In the genomic region with DNA sequence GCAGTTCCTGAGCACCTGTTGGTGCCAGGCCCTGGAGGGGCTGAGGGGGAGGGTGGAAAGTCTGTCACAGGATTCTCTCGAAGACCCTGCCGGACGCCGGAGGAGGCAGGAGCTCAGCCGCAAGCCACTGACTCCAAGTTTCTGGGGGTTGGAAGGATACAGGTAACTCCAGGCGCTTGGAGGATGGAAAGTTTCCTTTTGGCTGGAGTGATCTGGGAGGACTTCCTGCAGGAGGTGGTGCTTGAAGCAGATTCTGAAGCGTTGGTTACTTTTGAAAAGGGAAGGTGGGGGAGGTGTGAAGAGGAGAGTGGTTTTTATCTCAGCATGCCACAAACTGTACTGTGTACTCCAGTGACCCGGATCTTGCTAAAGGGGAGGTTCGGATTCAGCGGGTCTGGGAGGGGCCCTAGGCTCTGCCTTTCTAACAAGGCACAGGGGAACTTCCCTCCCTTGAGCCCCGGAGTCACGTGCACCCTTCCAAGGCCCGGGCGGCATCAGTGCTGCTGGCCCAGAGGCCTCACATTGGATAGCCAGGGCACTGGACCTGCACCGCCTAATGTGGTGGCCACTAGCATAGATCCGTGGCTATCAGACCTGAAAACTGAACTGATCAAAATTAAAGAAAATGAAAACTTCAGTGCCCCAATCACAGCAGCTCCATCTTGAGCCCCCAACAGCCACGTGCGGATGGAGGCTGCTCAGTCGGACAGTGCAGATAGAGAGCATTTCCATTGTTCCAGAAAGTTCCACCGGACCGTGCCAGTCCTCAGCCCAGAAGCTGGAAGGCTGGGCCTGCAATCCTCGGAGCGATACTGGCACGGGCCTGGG, we compare ENCODE assay signal across 1 cellular context.
A peak's percentile ranks its signal among the peaks of the same experiment; 100 is the strongest.
TF ChIP-seq lines count a peak whose summit lies in the region.

No MANE protein-coding gene starts in this region.

TF ChIP-seq in GM12878, 131 proteins besides CTCF, POLR2A, EP300 and RAD21 (continued from another document and continues in another):
- TF ChIP-seq, protein P1, sequence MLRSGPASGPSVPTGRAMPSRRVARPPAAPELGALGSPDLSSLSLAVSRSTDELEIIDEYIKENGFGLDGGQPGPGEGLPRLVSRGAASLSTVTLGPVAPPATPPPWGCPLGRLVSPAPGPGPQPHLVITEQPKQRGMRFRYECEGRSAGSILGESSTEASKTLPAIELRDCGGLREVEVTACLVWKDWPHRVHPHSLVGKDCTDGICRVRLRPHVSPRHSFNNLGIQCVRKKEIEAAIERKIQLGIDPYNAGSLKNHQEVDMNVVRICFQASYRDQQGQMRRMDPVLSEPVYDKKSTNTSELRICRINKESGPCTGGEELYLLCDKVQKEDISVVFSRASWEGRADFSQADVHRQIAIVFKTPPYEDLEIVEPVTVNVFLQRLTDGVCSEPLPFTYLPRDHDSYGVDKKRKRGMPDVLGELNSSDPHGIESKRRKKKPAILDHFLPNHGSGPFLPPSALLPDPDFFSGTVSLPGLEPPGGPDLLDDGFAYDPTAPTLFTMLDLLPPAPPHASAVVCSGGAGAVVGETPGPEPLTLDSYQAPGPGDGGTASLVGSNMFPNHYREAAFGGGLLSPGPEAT (IDR thresholded peaks at IDR 0.05; ENCODE audit: low read depth) = peak; percentile 38; the same call in 1 of the 2 replicates
- TF ChIP-seq CBX5 (IDR thresholded peaks at IDR 0.05; ENCODE audit: low read depth) (no peak), ZNF24 (IDR thresholded peaks at IDR 0.05) (no peak), BHLHE40 (IDR thresholded peaks at IDR 0.05; ENCODE audit: borderline replicate concordance in 1 of 2, low read depth in 2 of 2, low read length in 1 of 2) (peak; percentile 91 to 97), SIN3A (IDR thresholded peaks at IDR 0.05; ENCODE audit: low read depth, low read length) (no peak), TCF12 (IDR thresholded peaks at IDR 0.05; ENCODE audit: low read depth, low read length) (peak; percentile 47; the same call in 1 of the 2 replicates), BACH1 (IDR thresholded peaks at IDR 0.05; ENCODE audit: borderline replicate concordance) (no peak), IRF4 (IDR thresholded peaks at IDR 0.05; ENCODE audit: low read depth, low read length) (no peak), CHD2 (IDR thresholded peaks at IDR 0.05; ENCODE audit: borderline replicate concordance, low read depth, low read length) (no peak), ZBED1 (IDR thresholded peaks at IDR 0.05; ENCODE audit: borderline replicate concordance) (0 out of 2 replicates have a peak, but pooled peaks have one; percentile 6), CBFB (IDR thresholded peaks at IDR 0.05; ENCODE audit: low read depth) (no peak; the same call in 1 of the 2 replicates), NR2C1 (IDR thresholded peaks at IDR 0.05) (peak; percentile 25; the same call in 1 of the 2 replicates), CHD1 (IDR thresholded peaks at IDR 0.05; ENCODE audit: low read depth, low read length) (no peak), HDGF (IDR thresholded peaks at IDR 0.05) (peak; percentile 20; the same call in 1 of the 2 replicates), NFIC (IDR thresholded peaks at IDR 0.05; ENCODE audit: low read depth, low read length) (0 out of 2 replicates have a peak, but pooled peaks have one; percentile 38), RAD51 (IDR thresholded peaks at IDR 0.05) (peak; percentile 89), EED (IDR thresholded peaks at IDR 0.05; ENCODE audit: low read depth) (peak; percentile 65), STAT3 (IDR thresholded peaks at IDR 0.05; ENCODE audit: low read depth, low read length) (no peak), NBN (IDR thresholded peaks at IDR 0.05) (peak; percentile 81), CREM (IDR thresholded peaks at IDR 0.05; ENCODE audit: low read depth) (no peak), MXI1 (IDR thresholded peaks at IDR 0.05; ENCODE audit: low read depth, low read length) (0 out of 2 replicates have a peak, but pooled peaks have one; percentile 19), IKZF2 (IDR thresholded peaks at IDR 0.05) (peak; percentile 67 to 72; a peak in 3 of 4 replicates), EGR1 (IDR thresholded peaks at IDR 0.05; ENCODE audit: borderline replicate concordance in 1 of 2, low read depth in 2 of 2, low read length in 2 of 2) (0 out of 3 replicates have a peak, but pooled peaks of 1 of the 2 experiments have one; percentile 25), MYB (IDR thresholded peaks at IDR 0.05; ENCODE audit: borderline replicate concordance, low read depth, low read length) (no peak), RCOR1 (conservative IDR thresholded peaks at IDR 0.05; ENCODE audit: low read depth, low read length) (no peak), PAX5 (IDR thresholded peaks at IDR 0.05; ENCODE audit: borderline replicate concordance, low read depth, low read length) (no peak), TAF1 (IDR thresholded peaks at IDR 0.05; ENCODE audit: borderline replicate concordance, low read depth, low read length) (no peak), ZNF217 (IDR thresholded peaks at IDR 0.05) (peak; percentile 91), POU2F2 (IDR thresholded peaks at IDR 0.05; ENCODE audit: borderline replicate concordance, low read depth, low read length) (0 out of 3 replicates have a peak, but pooled peaks have one; percentile 24), SMARCA5 (IDR thresholded peaks at IDR 0.05) (peak; percentile 97), CREB1 (IDR thresholded peaks at IDR 0.05; ENCODE audit: low read depth) (0 out of 2 replicates have a peak, but pooled peaks have one; percentile 1), RUNX3 (IDR thresholded peaks at IDR 0.05; ENCODE audit: low read length) (peak; percentile 79), SMC3 (IDR thresholded peaks at IDR 0.05; ENCODE audit: borderline replicate concordance, low read length) (no peak), YY1 (IDR thresholded peaks at IDR 0.05; ENCODE audit: low read depth, low read length) (no peak; the same call in 1 of the 2 replicates), SMAD1 (IDR thresholded peaks at IDR 0.05; ENCODE audit: low read depth, partially characterized antibody) (no peak), PML (IDR thresholded peaks at IDR 0.05; ENCODE audit: low read length) (0 out of 2 replicates have a peak, but pooled peaks have one; percentile 15)
- TF ChIP-seq, protein P2, sequence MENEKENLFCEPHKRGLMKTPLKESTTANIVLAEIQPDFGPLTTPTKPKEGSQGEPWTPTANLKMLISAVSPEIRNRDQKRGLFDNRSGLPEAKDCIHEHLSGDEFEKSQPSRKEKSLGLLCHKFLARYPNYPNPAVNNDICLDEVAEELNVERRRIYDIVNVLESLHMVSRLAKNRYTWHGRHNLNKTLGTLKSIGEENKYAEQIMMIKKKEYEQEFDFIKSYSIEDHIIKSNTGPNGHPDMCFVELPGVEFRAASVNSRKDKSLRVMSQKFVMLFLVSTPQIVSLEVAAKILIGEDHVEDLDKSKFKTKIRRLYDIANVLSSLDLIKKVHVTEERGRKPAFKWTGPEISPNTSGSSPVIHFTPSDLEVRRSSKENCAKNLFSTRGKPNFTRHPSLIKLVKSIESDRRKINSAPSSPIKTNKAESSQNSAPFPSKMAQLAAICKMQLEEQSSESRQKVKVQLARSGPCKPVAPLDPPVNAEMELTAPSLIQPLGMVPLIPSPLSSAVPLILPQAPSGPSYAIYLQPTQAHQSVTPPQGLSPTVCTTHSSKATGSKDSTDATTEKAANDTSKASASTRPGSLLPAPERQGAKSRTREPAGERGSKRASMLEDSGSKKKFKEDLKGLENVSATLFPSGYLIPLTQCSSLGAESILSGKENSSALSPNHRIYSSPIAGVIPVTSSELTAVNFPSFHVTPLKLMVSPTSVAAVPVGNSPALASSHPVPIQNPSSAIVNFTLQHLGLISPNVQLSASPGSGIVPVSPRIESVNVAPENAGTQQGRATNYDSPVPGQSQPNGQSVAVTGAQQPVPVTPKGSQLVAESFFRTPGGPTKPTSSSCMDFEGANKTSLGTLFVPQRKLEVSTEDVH (IDR thresholded peaks at IDR 0.05; ENCODE audit: low read depth, partially characterized antibody) = no peak
- TF ChIP-seq, protein P3, sequence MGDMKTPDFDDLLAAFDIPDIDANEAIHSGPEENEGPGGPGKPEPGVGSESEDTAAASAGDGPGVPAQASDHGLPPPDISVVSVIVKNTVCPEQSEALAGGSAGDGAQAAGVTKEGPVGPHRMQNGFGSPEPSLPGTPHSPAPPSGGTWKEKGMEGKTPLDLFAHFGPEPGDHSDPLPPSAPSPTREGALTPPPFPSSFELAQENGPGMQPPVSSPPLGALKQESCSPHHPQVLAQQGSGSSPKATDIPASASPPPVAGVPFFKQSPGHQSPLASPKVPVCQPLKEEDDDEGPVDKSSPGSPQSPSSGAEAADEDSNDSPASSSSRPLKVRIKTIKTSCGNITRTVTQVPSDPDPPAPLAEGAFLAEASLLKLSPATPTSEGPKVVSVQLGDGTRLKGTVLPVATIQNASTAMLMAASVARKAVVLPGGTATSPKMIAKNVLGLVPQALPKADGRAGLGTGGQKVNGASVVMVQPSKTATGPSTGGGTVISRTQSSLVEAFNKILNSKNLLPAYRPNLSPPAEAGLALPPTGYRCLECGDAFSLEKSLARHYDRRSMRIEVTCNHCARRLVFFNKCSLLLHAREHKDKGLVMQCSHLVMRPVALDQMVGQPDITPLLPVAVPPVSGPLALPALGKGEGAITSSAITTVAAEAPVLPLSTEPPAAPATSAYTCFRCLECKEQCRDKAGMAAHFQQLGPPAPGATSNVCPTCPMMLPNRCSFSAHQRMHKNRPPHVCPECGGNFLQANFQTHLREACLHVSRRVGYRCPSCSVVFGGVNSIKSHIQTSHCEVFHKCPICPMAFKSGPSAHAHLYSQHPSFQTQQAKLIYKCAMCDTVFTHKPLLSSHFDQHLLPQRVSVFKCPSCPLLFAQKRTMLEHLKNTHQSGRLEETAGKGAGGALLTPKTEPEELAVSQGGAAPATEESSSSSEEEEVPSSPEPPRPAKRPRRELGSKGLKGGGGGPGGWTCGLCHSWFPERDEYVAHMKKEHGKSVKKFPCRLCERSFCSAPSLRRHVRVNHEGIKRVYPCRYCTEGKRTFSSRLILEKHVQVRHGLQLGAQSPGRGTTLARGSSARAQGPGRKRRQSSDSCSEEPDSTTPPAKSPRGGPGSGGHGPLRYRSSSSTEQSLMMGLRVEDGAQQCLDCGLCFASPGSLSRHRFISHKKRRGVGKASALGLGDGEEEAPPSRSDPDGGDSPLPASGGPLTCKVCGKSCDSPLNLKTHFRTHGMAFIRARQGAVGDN (IDR thresholded peaks at IDR 0.05) = peak; percentile 30
- TF ChIP-seq, protein P4, sequence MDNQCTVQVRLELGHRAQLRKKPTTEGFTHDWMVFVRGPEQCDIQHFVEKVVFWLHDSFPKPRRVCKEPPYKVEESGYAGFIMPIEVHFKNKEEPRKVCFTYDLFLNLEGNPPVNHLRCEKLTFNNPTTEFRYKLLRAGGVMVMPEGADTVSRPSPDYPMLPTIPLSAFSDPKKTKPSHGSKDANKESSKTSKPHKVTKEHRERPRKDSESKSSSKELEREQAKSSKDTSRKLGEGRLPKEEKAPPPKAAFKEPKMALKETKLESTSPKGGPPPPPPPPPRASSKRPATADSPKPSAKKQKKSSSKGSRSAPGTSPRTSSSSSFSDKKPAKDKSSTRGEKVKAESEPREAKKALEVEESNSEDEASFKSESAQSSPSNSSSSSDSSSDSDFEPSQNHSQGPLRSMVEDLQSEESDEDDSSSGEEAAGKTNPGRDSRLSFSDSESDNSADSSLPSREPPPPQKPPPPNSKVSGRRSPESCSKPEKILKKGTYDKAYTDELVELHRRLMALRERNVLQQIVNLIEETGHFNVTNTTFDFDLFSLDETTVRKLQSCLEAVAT (IDR thresholded peaks at IDR 0.05) = no peak
- TF ChIP-seq, protein P5, sequence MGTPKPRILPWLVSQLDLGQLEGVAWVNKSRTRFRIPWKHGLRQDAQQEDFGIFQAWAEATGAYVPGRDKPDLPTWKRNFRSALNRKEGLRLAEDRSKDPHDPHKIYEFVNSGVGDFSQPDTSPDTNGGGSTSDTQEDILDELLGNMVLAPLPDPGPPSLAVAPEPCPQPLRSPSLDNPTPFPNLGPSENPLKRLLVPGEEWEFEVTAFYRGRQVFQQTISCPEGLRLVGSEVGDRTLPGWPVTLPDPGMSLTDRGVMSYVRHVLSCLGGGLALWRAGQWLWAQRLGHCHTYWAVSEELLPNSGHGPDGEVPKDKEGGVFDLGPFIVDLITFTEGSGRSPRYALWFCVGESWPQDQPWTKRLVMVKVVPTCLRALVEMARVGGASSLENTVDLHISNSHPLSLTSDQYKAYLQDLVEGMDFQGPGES (IDR thresholded peaks at IDR 0.05) = no peak
- TF ChIP-seq, protein P6, sequence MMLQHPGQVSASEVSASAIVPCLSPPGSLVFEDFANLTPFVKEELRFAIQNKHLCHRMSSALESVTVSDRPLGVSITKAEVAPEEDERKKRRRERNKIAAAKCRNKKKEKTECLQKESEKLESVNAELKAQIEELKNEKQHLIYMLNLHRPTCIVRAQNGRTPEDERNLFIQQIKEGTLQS (IDR thresholded peaks at IDR 0.05; ENCODE audit: borderline replicate concordance, extremely low read depth, low read depth, low read length) = no peak
- TF ChIP-seq, protein P7, sequence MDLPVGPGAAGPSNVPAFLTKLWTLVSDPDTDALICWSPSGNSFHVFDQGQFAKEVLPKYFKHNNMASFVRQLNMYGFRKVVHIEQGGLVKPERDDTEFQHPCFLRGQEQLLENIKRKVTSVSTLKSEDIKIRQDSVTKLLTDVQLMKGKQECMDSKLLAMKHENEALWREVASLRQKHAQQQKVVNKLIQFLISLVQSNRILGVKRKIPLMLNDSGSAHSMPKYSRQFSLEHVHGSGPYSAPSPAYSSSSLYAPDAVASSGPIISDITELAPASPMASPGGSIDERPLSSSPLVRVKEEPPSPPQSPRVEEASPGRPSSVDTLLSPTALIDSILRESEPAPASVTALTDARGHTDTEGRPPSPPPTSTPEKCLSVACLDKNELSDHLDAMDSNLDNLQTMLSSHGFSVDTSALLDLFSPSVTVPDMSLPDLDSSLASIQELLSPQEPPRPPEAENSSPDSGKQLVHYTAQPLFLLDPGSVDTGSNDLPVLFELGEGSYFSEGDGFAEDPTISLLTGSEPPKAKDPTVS (IDR thresholded peaks at IDR 0.05; ENCODE audit: low read depth, low read length) = no peak
- TF ChIP-seq, protein P8, sequence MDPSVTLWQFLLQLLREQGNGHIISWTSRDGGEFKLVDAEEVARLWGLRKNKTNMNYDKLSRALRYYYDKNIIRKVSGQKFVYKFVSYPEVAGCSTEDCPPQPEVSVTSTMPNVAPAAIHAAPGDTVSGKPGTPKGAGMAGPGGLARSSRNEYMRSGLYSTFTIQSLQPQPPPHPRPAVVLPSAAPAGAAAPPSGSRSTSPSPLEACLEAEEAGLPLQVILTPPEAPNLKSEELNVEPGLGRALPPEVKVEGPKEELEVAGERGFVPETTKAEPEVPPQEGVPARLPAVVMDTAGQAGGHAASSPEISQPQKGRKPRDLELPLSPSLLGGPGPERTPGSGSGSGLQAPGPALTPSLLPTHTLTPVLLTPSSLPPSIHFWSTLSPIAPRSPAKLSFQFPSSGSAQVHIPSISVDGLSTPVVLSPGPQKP (IDR thresholded peaks at IDR 0.05; ENCODE audit: low read depth, low read length) = no peak
